Comparison of ENCODE assay signal across 8 cellular contexts in genomic region chr14:100586520-100587247, GRCh38. TPM values are rescaled to one million over a fixed set of nuclear protein-coding genes. Genes with fewer than 3 reads are reported as not detected.
A peak's percentile ranks its signal among the peaks of the same experiment; 100 is the strongest.
DNase-seq lines count a peak whose midpoint lies in the region; ATAC-seq and TF ChIP-seq lines count a peak whose summit lies in the region.

No MANE protein-coding gene starts in this region.

- no peak overlapping the region for H3K27ac ChIP-seq in spleen

- H3K4me3 ChIP-seq in GM06990 (replicated peaks; ENCODE audit: low read depth, low read length): peak overlapping the region; percentile 38
- H3K4me3 ChIP-seq in adipocyte (ENCODE audit: low read length): peak overlapping the region; percentile 76
- peak overlapping the region; percentile 45 for H3K4me3 ChIP-seq in iPS-15b (ENCODE audit: low read depth, low read length)
- H3K4me3 ChIP-seq in spleen: peak overlapping the region; percentile 43 to 72 (median 48)

- intact Hi-C loops in spleen (cut with DNase I; ENCODE audit: low total_unique reads): no loop called here

- TF ChIP-seq CTCF in GM06990 (IDR thresholded peaks at IDR 0.05; ENCODE audit: insufficient read depth, low read length, poor library complexity, severe bottlenecking) (no peak), spleen (IDR thresholded peaks at IDR 0.05 in 8 of 11, conservative IDR thresholded peaks at IDR 0.05 in 3 of 11) (no peak)

- DNase-seq in GM06990 (ENCODE audit: extremely low read depth, insufficient read length) (no peak), NCI-H510A (lab: John Stamatoyannopoulos, UW) (peak; percentile 67), adipocyte (ENCODE audit: low read depth) (peak; percentile 43), spleen (peak; percentile 48), GM19240 (ENCODE audit: insufficient read length, low spot score) (no peak)

- no peaks in the 10 kb centered on the region for H3K36me3 ChIP-seq in GM06990 (ENCODE audit: control insufficient read depth, insufficient read depth, low read length)
- H3K36me3 ChIP-seq in adipocyte (ENCODE audit: control insufficient read depth, insufficient read depth, low read length, severe bottlenecking): no peaks in the 10 kb centered on the region
- no peaks in the 10 kb centered on the region for H3K36me3 ChIP-seq in iPS-15b (ENCODE audit: control insufficient read depth, insufficient read depth, low read length)
- H3K36me3 ChIP-seq in spleen: no peaks in the 10 kb centered on the region

- no peak overlapping the region for H3K9ac ChIP-seq in adipocyte (ENCODE audit: low read length)
- H3K9ac ChIP-seq in iPS-15b (ENCODE audit: low read depth, low read length): no peak overlapping the region

- H3K9me3 ChIP-seq in adipocyte (ENCODE audit: control insufficient read depth, low read length): no peaks in the 10 kb centered on the region
- H3K9me3 ChIP-seq in iPS-15b (ENCODE audit: control insufficient read depth, insufficient read depth, low read length): no peaks in the 10 kb centered on the region
- no peaks in the 10 kb centered on the region for H3K9me3 ChIP-seq in spleen

- no peak for TF ChIP-seq POLR2A in spleen (IDR thresholded peaks at IDR 0.05)

- no peak for ATAC-seq in GM21381 (IDR thresholded peaks at IDR 0.05; ENCODE audit: unreplicated experiment)
- no peak for ATAC-seq in HG03280 (IDR thresholded peaks at IDR 0.05; ENCODE audit: unreplicated experiment)

- H3K4me1 ChIP-seq in adipocyte (ENCODE audit: control insufficient read depth, insufficient read depth, low read length) (peaks cover 3% of the 10 kb centered on the region), iPS-15b (ENCODE audit: control insufficient read depth, insufficient read depth, low read length) (peaks cover 3% of the 10 kb centered on the region), spleen (peaks cover 6 to 21% (median 14%) of the 10 kb centered on the region in 6 donors)

- 1% methylated on average over 46 to 79 of the region's 79 CpGs; no CpG with 5 or more reads in 1 of the 5 donors for whole genome bisulfite sequencing in spleen, 5 donors

- H3K27me3 ChIP-seq in GM06990 (replicated peaks; ENCODE audit: control insufficient read depth, insufficient read depth, low read length) (peaks cover 10% of the 10 kb centered on the region), adipocyte (replicated peaks; ENCODE audit: control insufficient read depth, insufficient read depth, low read length) (peaks cover 41% of the 10 kb centered on the region), iPS-15b (ENCODE audit: control insufficient read depth, insufficient read depth, low read length) (peaks cover 45% of the 10 kb centered on the region), spleen (replicated peaks in 1 of 7) (peaks cover 0 to 57% (median 26%) of the 10 kb centered on the region in 7 donors)

RNA-seq across cellular contexts. Expression of gene BEGAIN, which starts 0.5 kb away (rescaled TPM):
- 10 to 100 TPM in 1 of 7 donors, 1 to 10 TPM in 6; 3.8 to 10.0 (median 5.9) TPM for total RNA-seq in spleen
- polyA plus RNA-seq in spleen: 1 to 10 TPM; 1.8 to 6.9 (median 4.1) TPM

Comparison
In these comparisons a context has a peak if more than half of its experiments do, and no peak if none do; other contexts are left out.
1. DNase-seq: peak in NCI-H510A (single experiment), adipocyte (single experiment) and spleen (single experiment); none in GM06990 (single experiment) and GM19240 (single experiment).
2. Peak in every context shown above with its lines, with median percentiles within 50 percentile points of each other: H3K4me3 ChIP-seq.